2 cellular contexts compared by ENCODE assay signal in genomic region chr17:49249890-49250522, GRCh38.
TF ChIP-seq lines count a peak whose summit lies in the region.

No MANE protein-coding gene starts in this region.

TF ChIP-seq in A549, 52 proteins besides CTCF, POLR2A, EP300 and RAD21:
- TF ChIP-seq ZNF302 (CRISPR knock-in tag; IDR thresholded peaks at IDR 0.05), result no peak
- TF ChIP-seq RCOR1 (IDR thresholded peaks at IDR 0.05; ENCODE audit: low read depth, low read length), result 0 out of 2 replicates have a peak, but pooled peaks have one; percentile 47
- TF ChIP-seq KDM1A (IDR thresholded peaks at IDR 0.05; ENCODE audit: low read depth), result peak; percentile 57; the same call in 1 of the 2 replicates

TF ChIP-seq in H1, 55 proteins besides CTCF, POLR2A, EP300 and RAD21:
- TF ChIP-seq E2F6 (IDR thresholded peaks at IDR 0.05) (0 out of 2 replicates have a peak, but pooled peaks have one; percentile 22), USF2 (IDR thresholded peaks at IDR 0.05; ENCODE audit: low read length) (no peak), SUZ12 (IDR thresholded peaks at IDR 0.05; ENCODE audit: low read length) (no peak), BACH1 (IDR thresholded peaks at IDR 0.05; ENCODE audit: low read length) (no peak), HDAC2 (IDR thresholded peaks at IDR 0.05; ENCODE audit: borderline replicate concordance in 1 of 2, low read depth in 2 of 2, low read length in 2 of 2) (0 out of 4 replicates have a peak, but pooled peaks of 1 of the 2 experiments have one; percentile 33), SIN3A (conservative IDR thresholded peaks at IDR 0.05 in 1 of 2, IDR thresholded peaks at IDR 0.05 in 1 of 2; ENCODE audit: low read depth in 1 of 2, low read length in 2 of 2) (no peak), NRF1 (IDR thresholded peaks at IDR 0.05; ENCODE audit: low read depth, low read length) (no peak), MAX (IDR thresholded peaks at IDR 0.05) (peak; percentile 12; the same call in 1 of the 2 replicates), TEAD4 (IDR thresholded peaks at IDR 0.05; ENCODE audit: low read depth, low read length) (no peak), SAP30 (IDR thresholded peaks at IDR 0.05; ENCODE audit: insufficient read depth, insufficient replicate concordance, low read length) (no peak), GTF2F1 (IDR thresholded peaks at IDR 0.05; ENCODE audit: borderline replicate concordance, low read depth, low read length) (no peak), KDM1A (IDR thresholded peaks at IDR 0.05; ENCODE audit: borderline replicate concordance, low read length) (peak; percentile 80; the same call in 1 of the 2 replicates), JUN (IDR thresholded peaks at IDR 0.05; ENCODE audit: low read depth, low read length) (no peak)
TF ChIP-seq in H1: peak in this region for 4.
